1 cellular context compared by ENCODE assay signal in the genomic region with DNA sequence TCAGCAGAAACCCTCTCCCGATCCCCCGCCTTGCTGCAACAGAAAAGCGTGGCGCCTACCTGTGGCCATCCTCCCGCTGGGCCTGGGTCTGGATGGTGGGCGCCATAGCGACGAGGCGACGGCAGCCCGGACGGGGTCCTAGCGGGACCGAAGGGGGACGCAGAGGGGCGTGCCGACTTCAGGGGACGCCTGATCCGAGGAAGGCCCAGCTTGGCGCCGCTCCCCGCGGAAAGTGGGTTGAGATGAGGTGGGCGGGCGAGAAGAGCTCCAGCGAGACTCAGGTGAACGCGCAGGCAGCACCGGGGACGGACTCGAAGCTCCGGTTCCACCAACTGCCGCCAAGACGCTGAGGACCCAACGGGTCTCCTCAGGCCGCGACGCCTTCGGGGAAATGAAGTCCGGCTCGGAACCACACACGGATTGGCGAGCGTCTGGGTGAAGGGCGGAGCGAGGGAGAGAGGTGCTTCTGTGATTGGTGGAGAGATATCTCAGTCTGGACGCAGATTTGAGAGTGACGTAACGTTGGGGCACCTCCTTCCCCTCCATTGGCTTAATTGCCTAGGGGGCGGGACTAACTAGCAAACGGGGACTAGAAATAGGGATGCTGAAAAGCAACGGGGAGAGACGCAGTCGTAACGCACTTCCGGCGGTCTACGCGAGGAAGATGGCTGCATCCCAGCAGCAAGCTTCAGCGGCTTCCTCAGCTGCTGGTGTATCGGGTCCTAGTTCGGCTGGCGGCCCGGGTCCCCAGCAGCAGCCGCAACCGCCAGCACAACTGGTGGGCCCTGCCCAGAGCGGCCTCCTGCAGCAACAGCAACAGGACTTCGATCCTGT.
TF ChIP-seq lines count a peak whose summit lies in the region.

A gene with protein sequence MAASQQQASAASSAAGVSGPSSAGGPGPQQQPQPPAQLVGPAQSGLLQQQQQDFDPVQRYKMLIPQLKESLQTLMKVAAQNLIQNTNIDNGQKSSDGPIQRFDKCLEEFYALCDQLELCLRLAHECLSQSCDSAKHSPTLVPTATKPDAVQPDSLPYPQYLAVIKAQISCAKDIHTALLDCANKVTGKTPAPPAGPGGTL (plus strand): TSS at position 620 of the 834 bp plus-strand sequence. CDS start 45 bp downstream, at position 665.
PAF1 (minus strand) TSS at position 348 of the 834 bp plus-strand sequence; CDS start at position 106, 242 bp downstream.

TF ChIP-seq in HepG2, 621 proteins besides CTCF, POLR2A, EP300 and RAD21 (continued from another document and continues in another):
- TF ChIP-seq, protein P1, sequence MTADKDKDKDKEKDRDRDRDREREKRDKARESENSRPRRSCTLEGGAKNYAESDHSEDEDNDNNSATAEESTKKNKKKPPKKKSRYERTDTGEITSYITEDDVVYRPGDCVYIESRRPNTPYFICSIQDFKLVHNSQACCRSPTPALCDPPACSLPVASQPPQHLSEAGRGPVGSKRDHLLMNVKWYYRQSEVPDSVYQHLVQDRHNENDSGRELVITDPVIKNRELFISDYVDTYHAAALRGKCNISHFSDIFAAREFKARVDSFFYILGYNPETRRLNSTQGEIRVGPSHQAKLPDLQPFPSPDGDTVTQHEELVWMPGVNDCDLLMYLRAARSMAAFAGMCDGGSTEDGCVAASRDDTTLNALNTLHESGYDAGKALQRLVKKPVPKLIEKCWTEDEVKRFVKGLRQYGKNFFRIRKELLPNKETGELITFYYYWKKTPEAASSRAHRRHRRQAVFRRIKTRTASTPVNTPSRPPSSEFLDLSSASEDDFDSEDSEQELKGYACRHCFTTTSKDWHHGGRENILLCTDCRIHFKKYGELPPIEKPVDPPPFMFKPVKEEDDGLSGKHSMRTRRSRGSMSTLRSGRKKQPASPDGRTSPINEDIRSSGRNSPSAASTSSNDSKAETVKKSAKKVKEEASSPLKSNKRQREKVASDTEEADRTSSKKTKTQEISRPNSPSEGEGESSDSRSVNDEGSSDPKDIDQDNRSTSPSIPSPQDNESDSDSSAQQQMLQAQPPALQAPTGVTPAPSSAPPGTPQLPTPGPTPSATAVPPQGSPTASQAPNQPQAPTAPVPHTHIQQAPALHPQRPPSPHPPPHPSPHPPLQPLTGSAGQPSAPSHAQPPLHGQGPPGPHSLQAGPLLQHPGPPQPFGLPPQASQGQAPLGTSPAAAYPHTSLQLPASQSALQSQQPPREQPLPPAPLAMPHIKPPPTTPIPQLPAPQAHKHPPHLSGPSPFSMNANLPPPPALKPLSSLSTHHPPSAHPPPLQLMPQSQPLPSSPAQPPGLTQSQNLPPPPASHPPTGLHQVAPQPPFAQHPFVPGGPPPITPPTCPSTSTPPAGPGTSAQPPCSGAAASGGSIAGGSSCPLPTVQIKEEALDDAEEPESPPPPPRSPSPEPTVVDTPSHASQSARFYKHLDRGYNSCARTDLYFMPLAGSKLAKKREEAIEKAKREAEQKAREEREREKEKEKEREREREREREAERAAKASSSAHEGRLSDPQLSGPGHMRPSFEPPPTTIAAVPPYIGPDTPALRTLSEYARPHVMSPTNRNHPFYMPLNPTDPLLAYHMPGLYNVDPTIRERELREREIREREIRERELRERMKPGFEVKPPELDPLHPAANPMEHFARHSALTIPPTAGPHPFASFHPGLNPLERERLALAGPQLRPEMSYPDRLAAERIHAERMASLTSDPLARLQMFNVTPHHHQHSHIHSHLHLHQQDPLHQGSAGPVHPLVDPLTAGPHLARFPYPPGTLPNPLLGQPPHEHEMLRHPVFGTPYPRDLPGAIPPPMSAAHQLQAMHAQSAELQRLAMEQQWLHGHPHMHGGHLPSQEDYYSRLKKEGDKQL (CRISPR knock-in tag; IDR thresholded peaks at IDR 0.05; ENCODE audit: low read depth) = no peak
- TF ChIP-seq ZNF563 (CRISPR knock-in tag; IDR thresholded peaks at IDR 0.05) (no peak), ZBTB8A (CRISPR knock-in tag; IDR thresholded peaks at IDR 0.05; ENCODE audit: borderline replicate concordance, low read depth) (no peak), WIZ (CRISPR knock-in tag; IDR thresholded peaks at IDR 0.05) (0 out of 2 replicates have a peak, but pooled peaks have one; percentile 65), GATAD1 (CRISPR knock-in tag; IDR thresholded peaks at IDR 0.05) (peak; percentile 91), NR1H2 (CRISPR knock-in tag; IDR thresholded peaks at IDR 0.05; ENCODE audit: borderline replicate concordance, low read depth) (peak; percentile 25; the same call in 1 of the 2 replicates), RFX1 (IDR thresholded peaks at IDR 0.05) (peak; percentile 20; the same call in 1 of the 2 replicates), ZNF263 (CRISPR knock-in tag; IDR thresholded peaks at IDR 0.05) (peak; percentile 72; the same call in 1 of the 2 replicates), MIXL1 (CRISPR knock-in tag; IDR thresholded peaks at IDR 0.05) (peak; percentile 77), ZNF274 (CRISPR knock-in tag; IDR thresholded peaks at IDR 0.05) (peak; percentile 78), SUZ12 (IDR thresholded peaks at IDR 0.05; ENCODE audit: low read depth, low read length) (peak; percentile 53; the same call in 1 of the 2 replicates), ZNF564 (CRISPR knock-in tag; IDR thresholded peaks at IDR 0.05) (peak; percentile 66; the same call in 1 of the 2 replicates), NR2F2 (IDR thresholded peaks at IDR 0.05; ENCODE audit: borderline replicate concordance, low read depth) (no peak), ZNF333 (CRISPR knock-in tag; IDR thresholded peaks at IDR 0.05; ENCODE audit: borderline replicate concordance) (peak; percentile 91), MTF2 (CRISPR knock-in tag; IDR thresholded peaks at IDR 0.05; ENCODE audit: borderline replicate concordance) (no peak), SP140L (CRISPR knock-in tag; IDR thresholded peaks at IDR 0.05; ENCODE audit: borderline replicate concordance) (0 out of 2 replicates have a peak, but pooled peaks have one; percentile 21), ESRRA (CRISPR knock-in tag; IDR thresholded peaks at IDR 0.05; ENCODE audit: low read depth) (0 out of 2 replicates have a peak, but pooled peaks have one; percentile 17), CREB1 (IDR thresholded peaks at IDR 0.05) (peak; percentile 94), CREB1 (CRISPR knock-in tag; IDR thresholded peaks at IDR 0.05) (peak; percentile 93), IKZF5 (CRISPR knock-in tag; IDR thresholded peaks at IDR 0.05) (peak; percentile 34; the same call in 1 of the 2 replicates), ZFP82 (CRISPR knock-in tag; IDR thresholded peaks at IDR 0.05; ENCODE audit: borderline replicate concordance) (no peak), KIAA2018 (CRISPR knock-in tag; IDR thresholded peaks at IDR 0.05; ENCODE audit: borderline replicate concordance) (no peak), ZHX1 (CRISPR knock-in tag; IDR thresholded peaks at IDR 0.05; ENCODE audit: low read depth) (peak; percentile 91), GATA4 (IDR thresholded peaks at IDR 0.05; ENCODE audit: borderline replicate concordance, low read depth) (peak; percentile 30; the same call in 1 of the 2 replicates), EZH2 (conservative IDR thresholded peaks at IDR 0.05; ENCODE audit: low read depth, low read length) (no peak), KLF9 (CRISPR knock-in tag; IDR thresholded peaks at IDR 0.05; ENCODE audit: low read depth) (no peak), MZF1 (CRISPR knock-in tag; IDR thresholded peaks at IDR 0.05; ENCODE audit: borderline replicate concordance) (no peak), ZNF343 (CRISPR knock-in tag; IDR thresholded peaks at IDR 0.05) (no peak), PRPF4 (IDR thresholded peaks at IDR 0.05; ENCODE audit: low read depth, low read length, poor library complexity, severe bottlenecking) (no peak), ZNF30 (CRISPR knock-in tag; IDR thresholded peaks at IDR 0.05) (no peak; the same call in 1 of the 2 replicates), FOXA3 (CRISPR knock-in tag; IDR thresholded peaks at IDR 0.05) (peak; percentile 38), PITX1 (CRISPR knock-in tag; IDR thresholded peaks at IDR 0.05) (no peak; the same call in none of the 2 replicates), GABPB1 (CRISPR knock-in tag; IDR thresholded peaks at IDR 0.05) (peak; percentile 95)
- TF ChIP-seq, protein P2, sequence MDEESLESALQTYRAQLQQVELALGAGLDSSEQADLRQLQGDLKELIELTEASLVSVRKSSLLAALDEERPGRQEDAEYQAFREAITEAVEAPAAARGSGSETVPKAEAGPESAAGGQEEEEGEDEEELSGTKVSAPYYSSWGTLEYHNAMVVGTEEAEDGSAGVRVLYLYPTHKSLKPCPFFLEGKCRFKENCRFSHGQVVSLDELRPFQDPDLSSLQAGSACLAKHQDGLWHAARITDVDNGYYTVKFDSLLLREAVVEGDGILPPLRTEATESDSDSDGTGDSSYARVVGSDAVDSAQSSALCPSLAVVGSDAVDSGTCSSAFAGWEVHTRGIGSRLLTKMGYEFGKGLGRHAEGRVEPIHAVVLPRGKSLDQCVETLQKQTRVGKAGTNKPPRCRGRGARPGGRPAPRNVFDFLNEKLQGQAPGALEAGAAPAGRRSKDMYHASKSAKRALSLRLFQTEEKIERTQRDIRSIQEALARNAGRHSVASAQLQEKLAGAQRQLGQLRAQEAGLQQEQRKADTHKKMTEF (CRISPR knock-in tag; IDR thresholded peaks at IDR 0.05) = peak; percentile 83
- TF ChIP-seq, protein P3, sequence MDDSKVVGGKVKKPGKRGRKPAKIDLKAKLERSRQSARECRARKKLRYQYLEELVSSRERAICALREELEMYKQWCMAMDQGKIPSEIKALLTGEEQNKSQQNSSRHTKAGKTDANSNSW (CRISPR knock-in tag; IDR thresholded peaks at IDR 0.05; ENCODE audit: borderline replicate concordance) = peak; percentile 54; the same call in 1 of the 2 replicates
